In the genomic region with DNA sequence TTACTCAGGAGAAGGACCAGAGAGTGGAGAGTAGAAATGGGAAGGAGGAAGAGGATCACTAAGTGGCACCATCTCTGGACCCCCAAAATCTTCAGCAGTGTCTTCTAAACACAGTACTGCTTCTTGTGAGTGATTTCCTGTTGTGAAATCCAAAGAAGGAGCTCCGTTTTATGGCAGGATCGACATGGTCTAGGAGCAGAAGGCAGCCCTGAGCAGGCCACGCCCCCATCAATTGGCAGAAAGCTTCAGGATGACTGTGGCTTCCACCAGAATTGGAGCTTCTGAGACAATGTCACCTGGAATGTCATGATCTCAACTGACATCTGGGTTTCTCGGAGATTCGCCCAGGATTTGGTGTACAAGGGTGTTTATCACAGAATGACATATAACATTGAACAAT, we compare ENCODE assay signal across 16 cellular contexts.
"Had no signal": no experiment of that assay in that cellular context is flagged by ENCODE, and none has a peak within 500 bp of the region (broad histone marks: within the 10 kb centered on the region; RNA-seq: fewer than 3 reads in every experiment).

No MANE protein-coding gene starts in this region.

- H3K9me3 Mint-ChIP-seq: activated naive CD8-positive, alpha-beta T cell treated with anti-CD3 and anti-CD28 coated beads for 36 hours; activated T-cell treated with anti-CD3 and anti-CD28 coated beads, Interleukin-2, amount 50 U/mL, for 72 hours; stimulated activated naive CD8-positive, alpha-beta T cell treated with anti-CD3 and anti-CD28 coated beads, Interleukin-15, Interleukin-2, amounts not matched to agents 100 ng/mL and 50 ng/mL, for 24 hours had no signal

- ATAC-seq: activated CD8-positive, alpha-beta memory T cell treated with anti-CD3 and anti-CD28 coated beads, Interleukin-2, amount 10 ng/mL, durations not matched to agents 7 days and 5 days; activated T-cell treated with anti-CD3 and anti-CD28 coated beads, Interleukin-2, amount 50 U/mL, for 72 hours; heart right ventricle; left ventricle myocardium superior; pancreas had no signal

- H3K4me1 Mint-ChIP-seq: activated naive CD8-positive, alpha-beta T cell treated with anti-CD3 and anti-CD28 coated beads for 36 hours had no signal

- H3K4me1 ChIP-seq: heart right ventricle, pancreas, upper lobe of left lung had no signal

- H3K36me3 ChIP-seq: brain microvascular endothelial cell, heart right ventricle, pancreas, upper lobe of left lung had no signal

- H3K27ac ChIP-seq: brain microvascular endothelial cell, dorsolateral prefrontal cortex, heart right ventricle, pancreas, upper lobe of left lung had no signal

- H3K27me3 ChIP-seq: brain microvascular endothelial cell, dorsolateral prefrontal cortex, heart right ventricle, pancreas, upper lobe of left lung had no signal

- H3K9me3 ChIP-seq: heart right ventricle, pancreas, upper lobe of left lung had no signal

- H3K27ac Mint-ChIP-seq: activated CD8-positive, alpha-beta memory T cell treated with anti-CD3 and anti-CD28 coated beads, Interleukin-2, amount 10 ng/mL, durations not matched to agents 7 days and 5 days; activated naive CD8-positive, alpha-beta T cell treated with anti-CD3 and anti-CD28 coated beads for 36 hours; stimulated activated naive CD8-positive, alpha-beta T cell treated with anti-CD3 and anti-CD28 coated beads, Interleukin-15, Interleukin-2, amounts not matched to agents 100 ng/mL and 50 ng/mL, for 24 hours had no signal

- H3K36me3 Mint-ChIP-seq: activated CD8-positive, alpha-beta memory T cell treated with anti-CD3 and anti-CD28 coated beads, Interleukin-2, amount 10 ng/mL, durations not matched to agents 7 days and 5 days; activated naive CD8-positive, alpha-beta T cell treated with anti-CD3 and anti-CD28 coated beads for 36 hours had no signal

- H3K4me3 ChIP-seq: dorsolateral prefrontal cortex, heart right ventricle, pancreas, upper lobe of left lung had no signal

- H3K4me3 Mint-ChIP-seq: activated CD8-positive, alpha-beta memory T cell treated with anti-CD3 and anti-CD28 coated beads, Interleukin-2, amount 10 ng/mL, durations not matched to agents 7 days and 5 days; activated naive CD8-positive, alpha-beta T cell treated with anti-CD3 and anti-CD28 coated beads for 36 hours; activated T-cell treated with anti-CD3 and anti-CD28 coated beads, Interleukin-2, amount 50 U/mL, for 72 hours; stimulated activated naive CD8-positive, alpha-beta T cell treated with anti-CD3 and anti-CD28 coated beads, Interleukin-15, Interleukin-2, amounts not matched to agents 100 ng/mL and 50 ng/mL, for 24 hours had no signal

- H3K27me3 Mint-ChIP-seq: activated naive CD8-positive, alpha-beta T cell treated with anti-CD3 and anti-CD28 coated beads for 36 hours had no signal

- DNase-seq: activated CD4-positive, alpha-beta T cell treated with anti-CD3 and anti-CD28 coated beads for 1 hour; activated CD4-positive, alpha-beta T cell treated with anti-CD3 and anti-CD28 coated beads, Interleukin-2, amount 50 U/mL, for 48 hours; activated CD8-positive, alpha-beta memory T cell treated with anti-CD3 and anti-CD28 coated beads, Interleukin-2, amount 10 ng/mL, durations not matched to agents 7 days and 5 days; activated gamma-delta T cell treated with Interleukin-2 at 50 U/mL for 16 hours; activated naive CD8-positive, alpha-beta T cell treated with anti-CD3 and anti-CD28 coated beads for 36 hours; activated T-cell treated with anti-CD3 and anti-CD28 coated beads, Interleukin-2, amount 50 U/mL, for 72 hours; brain microvascular endothelial cell; dorsolateral prefrontal cortex; heart right ventricle; left ventricle myocardium superior; mesendoderm; pancreas; stimulated activated CD4-positive, alpha-beta T cell treated with anti-CD3 and anti-CD28 coated beads, Interleukin-15, amount 100 ng/mL, for 24 hours; stimulated activated CD4-positive, alpha-beta T cell treated with anti-CD3 and anti-CD28 coated beads, Interleukin-4, amount 100 ng/mL, for 24 hours; upper lobe of left lung had no signal
